In the genomic region with DNA sequence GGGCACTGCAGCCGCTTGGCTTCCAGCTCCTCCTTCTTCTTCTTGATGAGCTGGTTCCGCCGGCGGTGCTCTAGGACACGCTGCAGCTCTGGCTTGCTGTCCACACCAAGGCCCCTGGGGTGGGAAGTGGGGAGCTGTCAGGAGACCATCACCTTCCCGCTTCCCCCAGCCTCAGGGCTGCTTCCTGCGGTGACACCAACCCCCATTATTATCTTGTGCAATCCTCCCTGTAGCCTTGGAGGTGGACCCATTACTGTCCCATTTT, we compare ENCODE assay signal across 16 cellular contexts. TPM values are rescaled to one million over a fixed set of nuclear protein-coding genes. Genes with fewer than 3 reads are reported as not detected.
DNase-seq lines count a peak whose midpoint lies in the region; FAIRE-seq and TF ChIP-seq lines count a peak whose summit lies in the region.
"Had no signal": no experiment of that assay in that cellular context is flagged by ENCODE, and none has a peak within 500 bp of the region (broad histone marks: within the 10 kb centered on the region; RNA-seq: fewer than 3 reads in every experiment).

No MANE protein-coding gene starts in this region.

- H3K36me3 ChIP-seq in kidney (ENCODE audit: control insufficient read depth in 1 of 2, insufficient read depth in 2 of 2, low read length in 2 of 2) = peaks cover 0 to 2% of the 10 kb centered on the region in 2 donors
- H3K36me3 ChIP-seq: BLaER1 had no signal

- no peaks in the 10 kb centered on the region for H3K27me3 Mint-ChIP-seq in chondrocyte (ENCODE audit: low read depth)

- no peak overlapping the region for H3K27ac ChIP-seq in kidney (ENCODE audit: low read depth in 2 of 2, low read length in 2 of 2)
- H3K27ac ChIP-seq: BLaER1 had no signal

- H3K9ac ChIP-seq in kidney (ENCODE audit: low read length in 2 of 2) = no peak overlapping the region
- H3K9ac ChIP-seq: BLaER1 had no signal

- TF ChIP-seq CTCF in chondrocyte (IDR thresholded peaks at IDR 0.05) (no peak), kidney (IDR thresholded peaks at IDR 0.05; ENCODE audit: borderline replicate concordance, extremely low read depth, insufficient read depth) (no peak), foreskin fibroblast (IDR thresholded peaks at IDR 0.05; ENCODE audit: low read depth, low read length) (no peak)

- intact Hi-C loops in kidney (cut with DNase I) = loop anchor here (5.0 kb wide), 1 partner anchor 65 kb away; no protein-coding TSS in a partner anchor
- intact Hi-C loops in posterior vena cava (cut with DNase I) = loop anchor here (5.0 to 10.0 kb wide), 2 partner anchors 60 to 68 kb away; no protein-coding TSS in a partner anchor

- H3K27ac Mint-ChIP-seq in chondrocyte (ENCODE audit: unreplicated experiment) = no peak overlapping the region
- H3K27ac Mint-ChIP-seq: CD8-positive, alpha-beta memory T cell had no signal

- peaks cover 26% of the 10 kb centered on the region for H3K4me1 Mint-ChIP-seq in chondrocyte (ENCODE audit: low read depth)

- H3K36me3 Mint-ChIP-seq in chondrocyte (ENCODE audit: low read depth) = peaks cover 3% of the 10 kb centered on the region

- no peak overlapping the region for H3K4me3 Mint-ChIP-seq in chondrocyte (ENCODE audit: unreplicated experiment)
- H3K4me3 Mint-ChIP-seq: CD8-positive, alpha-beta memory T cell had no signal

- FAIRE-seq in kidney (lab: Jason Lieb, UNC) = no peak
- FAIRE-seq: H54 had no signal

- peaks cover 0 to 5% of the 10 kb centered on the region in 2 donors for H3K4me1 ChIP-seq in kidney (ENCODE audit: control insufficient read depth in 1 of 2, insufficient read depth in 1 of 2, low read depth in 1 of 2, low read length in 2 of 2)

- H3K4me3 ChIP-seq in kidney (ENCODE audit: low read length in 2 of 2) (no peak overlapping the region), foreskin fibroblast (ENCODE audit: low read depth in 1 of 2, low read length in 2 of 2) (no peak overlapping the region)
- H3K4me3 ChIP-seq: BLaER1 had no signal

- DNase-seq in activated CD8-positive, alpha-beta memory T cell treated with anti-CD3 and anti-CD28 coated beads, Interleukin-2, amount 50 U/mL, for 48 hours = peak; percentile 47
- no peak for DNase-seq in activated CD8-positive, alpha-beta memory T cell treated with anti-CD3 and anti-CD28 coated beads, Interleukin-2, amount 50 U/mL, for 4 hours
- DNase-seq in chondrocyte (ENCODE audit: low spot score) (peak; percentile 84), kidney (peak; percentile 69), posterior vena cava (ENCODE audit: low spot score) (peak; percentile 65), medulla oblongata (ENCODE audit: extremely low spot score) (no peak), foreskin fibroblast (no peak)
- DNase-seq in activated naive CD4-positive, alpha-beta T cell treated with anti-CD3 and anti-CD28 coated beads, Interleukin-2, amount 50 U/mL, for 16 hours = no peak
- DNase-seq: 8988T; AML-193; CD8-positive, alpha-beta memory T cell; DMS53; GF-D8 had no signal

- peaks cover 14% of the 10 kb centered on the region for H3K9me3 Mint-ChIP-seq in chondrocyte (ENCODE audit: low read depth)

- H3K9me3 ChIP-seq in kidney (ENCODE audit: control insufficient read depth in 1 of 2, low read length in 2 of 2) = no peaks in the 10 kb centered on the region
- H3K9me3 ChIP-seq: BLaER1 had no signal

RNA-seq across cellular contexts. Expression of a gene that starts 10.0 kb away (rescaled TPM):
- total RNA-seq in chondrocyte = not detected in 3 replicates
- total RNA-seq in kidney = 180 TPM
- 52.5 TPM for polyA plus RNA-seq in kidney (ENCODE audit: insufficient read depth, low read depth, low replicate concordance)
- total RNA-seq in posterior vena cava = 10 to 100 TPM; 22.9 to 38.7 TPM
- total RNA-seq: CD8-positive, alpha-beta memory T cell had no signal
- polyA plus RNA-seq: CD8-positive, alpha-beta memory T cell had no signal

RNA-seq across cellular contexts. Expression of a gene that starts 30.2 kb away (rescaled TPM):
- total RNA-seq in chondrocyte = 0.56 to 1.9 TPM (median 0.57 TPM) in 3 replicates
- 18.6 TPM for total RNA-seq in kidney
- 85.5 TPM for polyA plus RNA-seq in kidney (ENCODE audit: insufficient read depth, low read depth, low replicate concordance)
- 10 to 100 TPM; 11.9 to 20.6 TPM for total RNA-seq in posterior vena cava
- total RNA-seq: CD8-positive, alpha-beta memory T cell; HT-29 had no signal
- polyA plus RNA-seq: CD8-positive, alpha-beta memory T cell had no signal

Comparison
In these comparisons a context has a peak if more than half of its experiments do, and no peak if none do; other contexts are left out.
1. DNase-seq: peak in activated CD8-positive, alpha-beta memory T cell treated with anti-CD3 and anti-CD28 coated beads, Interleukin-2, amount 50 U/mL, for 48 hours (single experiment), chondrocyte (single experiment), kidney (single experiment) and posterior vena cava (single experiment); none in activated CD8-positive, alpha-beta memory T cell treated with anti-CD3 and anti-CD28 coated beads, Interleukin-2, amount 50 U/mL, for 4 hours (single experiment), activated naive CD4-positive, alpha-beta T cell treated with anti-CD3 and anti-CD28 coated beads, Interleukin-2, amount 50 U/mL, for 16 hours (single experiment), medulla oblongata (single experiment) and foreskin fibroblast (0 of 2).
2. RNA of a gene that starts 10.0 kb away (total RNA-seq): 180 TPM in kidney (single experiment) and 22.9 to 38.7 TPM in posterior vena cava; not detected in chondrocyte; every median in the first group is over 10 times any median in the second.